1 cellular context compared by ENCODE assay signal in the genomic region with DNA sequence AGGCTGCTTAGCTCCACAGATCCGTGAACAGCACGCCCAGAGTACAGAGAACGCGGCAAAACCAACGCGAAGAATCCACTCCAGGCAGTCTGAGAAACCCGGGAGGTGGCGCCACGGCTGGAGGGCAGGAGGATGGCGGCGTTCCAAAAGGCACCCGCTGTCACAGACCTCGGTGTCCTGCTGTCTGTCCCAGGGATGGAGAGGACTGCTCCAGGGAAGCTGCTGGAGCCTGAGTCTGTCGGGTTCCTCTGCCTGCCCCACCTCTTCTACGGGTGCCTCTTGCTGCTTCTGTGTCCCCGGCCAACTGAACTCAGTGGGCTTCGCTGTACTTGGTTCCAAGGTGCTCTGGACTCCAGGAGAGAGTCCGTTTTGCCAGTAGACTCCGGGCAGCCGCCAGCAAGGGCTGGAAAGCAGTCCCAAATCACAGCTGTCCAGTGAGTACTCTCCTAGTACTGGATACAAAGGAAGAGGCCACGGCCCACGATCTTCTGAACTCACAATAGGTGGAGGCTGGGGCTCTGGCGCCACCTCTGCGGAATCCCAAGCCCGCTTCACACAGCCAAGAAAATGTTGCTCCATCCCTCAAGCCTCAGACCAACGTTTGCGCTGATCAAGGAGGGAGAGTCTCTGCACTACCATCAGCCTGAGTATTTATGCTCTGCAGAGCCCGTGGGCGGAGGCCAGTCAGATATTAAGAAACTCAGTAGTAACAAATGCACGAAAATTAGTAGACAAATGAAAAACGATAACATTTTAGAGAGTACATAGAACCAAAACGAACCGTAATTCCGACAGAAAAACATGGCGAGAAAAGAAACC.
TF ChIP-seq lines count a peak whose summit lies in the region.

No MANE protein-coding gene starts in this region.

TF ChIP-seq in HepG2, 621 proteins besides CTCF, POLR2A, EP300 and RAD21 (continued from another document and continues in another):
- TF ChIP-seq, protein P1, sequence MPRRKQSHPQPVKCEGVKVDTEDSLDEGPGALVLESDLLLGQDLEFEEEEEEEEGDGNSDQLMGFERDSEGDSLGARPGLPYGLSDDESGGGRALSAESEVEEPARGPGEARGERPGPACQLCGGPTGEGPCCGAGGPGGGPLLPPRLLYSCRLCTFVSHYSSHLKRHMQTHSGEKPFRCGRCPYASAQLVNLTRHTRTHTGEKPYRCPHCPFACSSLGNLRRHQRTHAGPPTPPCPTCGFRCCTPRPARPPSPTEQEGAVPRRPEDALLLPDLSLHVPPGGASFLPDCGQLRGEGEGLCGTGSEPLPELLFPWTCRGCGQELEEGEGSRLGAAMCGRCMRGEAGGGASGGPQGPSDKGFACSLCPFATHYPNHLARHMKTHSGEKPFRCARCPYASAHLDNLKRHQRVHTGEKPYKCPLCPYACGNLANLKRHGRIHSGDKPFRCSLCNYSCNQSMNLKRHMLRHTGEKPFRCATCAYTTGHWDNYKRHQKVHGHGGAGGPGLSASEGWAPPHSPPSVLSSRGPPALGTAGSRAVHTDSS (CRISPR knock-in tag; conservative IDR thresholded peaks at IDR 0.05): no peak
- TF ChIP-seq RCOR2 (CRISPR knock-in tag; IDR thresholded peaks at IDR 0.05): peak; percentile 24; the same call in 1 of the 2 replicates
- TF ChIP-seq ZFAT (CRISPR knock-in tag; conservative IDR thresholded peaks at IDR 0.05): 0 out of 2 replicates have a peak, but pooled peaks have one; percentile 63
- no peak for TF ChIP-seq SAFB2 (CRISPR knock-in tag; IDR thresholded peaks at IDR 0.05; ENCODE audit: borderline replicate concordance, low read depth)
- TF ChIP-seq, protein P2, sequence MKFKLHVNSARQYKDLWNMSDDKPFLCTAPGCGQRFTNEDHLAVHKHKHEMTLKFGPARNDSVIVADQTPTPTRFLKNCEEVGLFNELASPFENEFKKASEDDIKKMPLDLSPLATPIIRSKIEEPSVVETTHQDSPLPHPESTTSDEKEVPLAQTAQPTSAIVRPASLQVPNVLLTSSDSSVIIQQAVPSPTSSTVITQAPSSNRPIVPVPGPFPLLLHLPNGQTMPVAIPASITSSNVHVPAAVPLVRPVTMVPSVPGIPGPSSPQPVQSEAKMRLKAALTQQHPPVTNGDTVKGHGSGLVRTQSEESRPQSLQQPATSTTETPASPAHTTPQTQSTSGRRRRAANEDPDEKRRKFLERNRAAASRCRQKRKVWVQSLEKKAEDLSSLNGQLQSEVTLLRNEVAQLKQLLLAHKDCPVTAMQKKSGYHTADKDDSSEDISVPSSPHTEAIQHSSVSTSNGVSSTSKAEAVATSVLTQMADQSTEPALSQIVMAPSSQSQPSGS (CRISPR knock-in tag; IDR thresholded peaks at IDR 0.05): no peak
- TF ChIP-seq KDM6A (CRISPR knock-in tag; IDR thresholded peaks at IDR 0.05; ENCODE audit: low read depth): no peak
- no peak for TF ChIP-seq FUBP1 (CRISPR knock-in tag; IDR thresholded peaks at IDR 0.05; ENCODE audit: borderline replicate concordance)
- TF ChIP-seq, protein P3, sequence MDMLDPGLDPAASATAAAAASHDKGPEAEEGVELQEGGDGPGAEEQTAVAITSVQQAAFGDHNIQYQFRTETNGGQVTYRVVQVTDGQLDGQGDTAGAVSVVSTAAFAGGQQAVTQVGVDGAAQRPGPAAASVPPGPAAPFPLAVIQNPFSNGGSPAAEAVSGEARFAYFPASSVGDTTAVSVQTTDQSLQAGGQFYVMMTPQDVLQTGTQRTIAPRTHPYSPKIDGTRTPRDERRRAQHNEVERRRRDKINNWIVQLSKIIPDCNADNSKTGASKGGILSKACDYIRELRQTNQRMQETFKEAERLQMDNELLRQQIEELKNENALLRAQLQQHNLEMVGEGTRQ (IDR thresholded peaks at IDR 0.05; ENCODE audit: low read depth, low read length): no peak
- TF ChIP-seq, protein P3 (CRISPR knock-in tag; IDR thresholded peaks at IDR 0.05; ENCODE audit: borderline replicate concordance): no peak
- no peak for TF ChIP-seq SCMH1 (CRISPR knock-in tag; IDR thresholded peaks at IDR 0.05; ENCODE audit: borderline replicate concordance)
- TF ChIP-seq GABPA (IDR thresholded peaks at IDR 0.05; ENCODE audit: low read depth, low read length): peak; percentile 22; the same call in 1 of the 2 replicates
- no peak for TF ChIP-seq GABPA (CRISPR knock-in tag; IDR thresholded peaks at IDR 0.05; ENCODE audit: low read depth)
- no peak for TF ChIP-seq CREM (IDR thresholded peaks at IDR 0.05)
- TF ChIP-seq CREM (CRISPR knock-in tag; IDR thresholded peaks at IDR 0.05): no peak
- no peak for TF ChIP-seq ISL2 (CRISPR knock-in tag; IDR thresholded peaks at IDR 0.05)
- no peak; the same call in 1 of the 2 replicates for TF ChIP-seq RXRB (CRISPR knock-in tag; IDR thresholded peaks at IDR 0.05; ENCODE audit: borderline replicate concordance)
- 0 out of 2 replicates have a peak, but pooled peaks have one; percentile 0 for TF ChIP-seq ZNF337 (CRISPR knock-in tag; IDR thresholded peaks at IDR 0.05; ENCODE audit: borderline replicate concordance, low read depth)
- peak; percentile 66 for TF ChIP-seq ZNF18 (CRISPR knock-in tag; IDR thresholded peaks at IDR 0.05; ENCODE audit: insufficient replicate concordance)
- no peak for TF ChIP-seq ZFP37 (CRISPR knock-in tag; IDR thresholded peaks at IDR 0.05; ENCODE audit: borderline replicate concordance)
- TF ChIP-seq ZFY (CRISPR knock-in tag; IDR thresholded peaks at IDR 0.05): 0 out of 2 replicates have a peak, but pooled peaks have one; percentile 26
- no peak for TF ChIP-seq SRF (IDR thresholded peaks at IDR 0.05; ENCODE audit: low read depth, low read length)
- no peak for TF ChIP-seq ATF6 (CRISPR knock-in tag; conservative IDR thresholded peaks at IDR 0.05)
- TF ChIP-seq SP4 (CRISPR knock-in tag; IDR thresholded peaks at IDR 0.05): no peak
- TF ChIP-seq, protein P4, sequence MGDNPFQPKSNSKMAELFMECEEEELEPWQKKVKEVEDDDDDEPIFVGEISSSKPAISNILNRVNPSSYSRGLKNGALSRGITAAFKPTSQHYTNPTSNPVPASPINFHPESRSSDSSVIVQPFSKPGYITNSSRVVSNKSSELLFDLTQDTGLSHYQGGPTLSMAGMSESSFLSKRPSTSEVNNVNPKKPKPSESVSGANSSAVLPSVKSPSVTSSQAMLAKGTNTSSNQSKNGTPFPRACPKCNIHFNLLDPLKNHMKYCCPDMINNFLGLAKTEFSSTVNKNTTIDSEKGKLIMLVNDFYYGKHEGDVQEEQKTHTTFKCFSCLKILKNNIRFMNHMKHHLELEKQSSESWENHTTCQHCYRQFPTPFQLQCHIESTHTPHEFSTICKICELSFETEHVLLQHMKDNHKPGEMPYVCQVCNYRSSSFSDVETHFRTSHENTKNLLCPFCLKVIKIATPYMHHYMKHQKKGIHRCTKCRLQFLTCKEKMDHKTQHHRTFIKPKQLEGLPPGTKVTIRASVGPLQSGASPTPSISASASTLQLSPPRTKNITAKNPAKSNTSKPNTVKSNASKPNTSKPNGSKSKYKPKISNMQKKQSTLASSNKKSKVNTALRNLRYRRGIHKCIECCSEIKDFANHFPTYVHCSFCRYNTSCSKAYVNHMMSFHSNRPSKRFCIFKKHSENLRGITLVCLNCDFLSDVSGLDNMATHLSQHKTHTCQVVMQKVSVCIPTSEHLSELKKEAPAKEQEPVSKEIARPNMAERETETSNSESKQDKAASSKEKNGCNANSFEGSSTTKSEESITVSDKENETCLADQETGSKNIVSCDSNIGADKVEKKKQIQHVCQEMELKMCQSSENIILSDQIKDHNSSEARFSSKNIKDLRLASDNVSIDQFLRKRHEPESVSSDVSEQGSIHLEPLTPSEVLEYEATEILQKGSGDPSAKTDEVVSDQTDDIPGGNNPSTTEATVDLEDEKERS (CRISPR knock-in tag; IDR thresholded peaks at IDR 0.05): no peak
- TF ChIP-seq ZNF839 (CRISPR knock-in tag; IDR thresholded peaks at IDR 0.05; ENCODE audit: borderline replicate concordance): no peak
- TF ChIP-seq ZNF224 (CRISPR knock-in tag; IDR thresholded peaks at IDR 0.05): peak; percentile 76; the same call in 1 of the 2 replicates
- TF ChIP-seq ZNF232 (CRISPR knock-in tag; IDR thresholded peaks at IDR 0.05; ENCODE audit: borderline replicate concordance): no peak
- no peak for TF ChIP-seq SYNCRIP (IDR thresholded peaks at IDR 0.05; ENCODE audit: insufficient read depth, low read depth, low read length)
- TF ChIP-seq, protein P5, sequence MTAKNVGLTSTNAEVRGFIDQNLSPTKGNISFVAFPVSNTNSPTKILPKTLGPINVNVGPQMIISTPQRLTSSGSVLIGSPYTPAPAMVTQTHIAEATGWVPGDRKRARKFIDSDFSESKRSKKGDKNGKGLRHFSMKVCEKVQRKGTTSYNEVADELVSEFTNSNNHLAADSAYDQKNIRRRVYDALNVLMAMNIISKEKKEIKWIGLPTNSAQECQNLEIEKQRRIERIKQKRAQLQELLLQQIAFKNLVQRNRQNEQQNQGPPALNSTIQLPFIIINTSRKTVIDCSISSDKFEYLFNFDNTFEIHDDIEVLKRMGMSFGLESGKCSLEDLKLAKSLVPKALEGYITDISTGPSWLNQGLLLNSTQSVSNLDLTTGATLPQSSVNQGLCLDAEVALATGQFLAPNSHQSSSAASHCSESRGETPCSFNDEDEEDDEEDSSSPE (CRISPR knock-in tag; IDR thresholded peaks at IDR 0.05): peak; percentile 52; the same call in 1 of the 2 replicates
- no peak for TF ChIP-seq ELF3 (CRISPR knock-in tag; IDR thresholded peaks at IDR 0.05)
- TF ChIP-seq ZNF703 (CRISPR knock-in tag; IDR thresholded peaks at IDR 0.05; ENCODE audit: borderline replicate concordance): no peak
- no peak for TF ChIP-seq ZNF274 (CRISPR knock-in tag; IDR thresholded peaks at IDR 0.05)
- TF ChIP-seq ZNF329 (CRISPR knock-in tag; IDR thresholded peaks at IDR 0.05; ENCODE audit: low read depth): 0 out of 2 replicates have a peak, but pooled peaks have one; percentile 36
- TF ChIP-seq ZNF383 (CRISPR knock-in tag; IDR thresholded peaks at IDR 0.05; ENCODE audit: borderline replicate concordance): no peak
- TF ChIP-seq GATA4 (IDR thresholded peaks at IDR 0.05; ENCODE audit: borderline replicate concordance, low read depth): no peak
- TF ChIP-seq CSRNP1 (CRISPR knock-in tag; IDR thresholded peaks at IDR 0.05): 0 out of 2 replicates have a peak, but pooled peaks have one; percentile 29
- TF ChIP-seq, protein P6, sequence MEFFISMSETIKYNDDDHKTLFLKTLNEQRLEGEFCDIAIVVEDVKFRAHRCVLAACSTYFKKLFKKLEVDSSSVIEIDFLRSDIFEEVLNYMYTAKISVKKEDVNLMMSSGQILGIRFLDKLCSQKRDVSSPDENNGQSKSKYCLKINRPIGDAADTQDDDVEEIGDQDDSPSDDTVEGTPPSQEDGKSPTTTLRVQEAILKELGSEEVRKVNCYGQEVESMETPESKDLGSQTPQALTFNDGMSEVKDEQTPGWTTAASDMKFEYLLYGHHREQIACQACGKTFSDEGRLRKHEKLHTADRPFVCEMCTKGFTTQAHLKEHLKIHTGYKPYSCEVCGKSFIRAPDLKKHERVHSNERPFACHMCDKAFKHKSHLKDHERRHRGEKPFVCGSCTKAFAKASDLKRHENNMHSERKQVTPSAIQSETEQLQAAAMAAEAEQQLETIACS (CRISPR knock-in tag; IDR thresholded peaks at IDR 0.05): no peak
- TF ChIP-seq NFIC (IDR thresholded peaks at IDR 0.05; ENCODE audit: low read length): peak; percentile 47; the same call in 1 of the 2 replicates
